In the genomic region with DNA sequence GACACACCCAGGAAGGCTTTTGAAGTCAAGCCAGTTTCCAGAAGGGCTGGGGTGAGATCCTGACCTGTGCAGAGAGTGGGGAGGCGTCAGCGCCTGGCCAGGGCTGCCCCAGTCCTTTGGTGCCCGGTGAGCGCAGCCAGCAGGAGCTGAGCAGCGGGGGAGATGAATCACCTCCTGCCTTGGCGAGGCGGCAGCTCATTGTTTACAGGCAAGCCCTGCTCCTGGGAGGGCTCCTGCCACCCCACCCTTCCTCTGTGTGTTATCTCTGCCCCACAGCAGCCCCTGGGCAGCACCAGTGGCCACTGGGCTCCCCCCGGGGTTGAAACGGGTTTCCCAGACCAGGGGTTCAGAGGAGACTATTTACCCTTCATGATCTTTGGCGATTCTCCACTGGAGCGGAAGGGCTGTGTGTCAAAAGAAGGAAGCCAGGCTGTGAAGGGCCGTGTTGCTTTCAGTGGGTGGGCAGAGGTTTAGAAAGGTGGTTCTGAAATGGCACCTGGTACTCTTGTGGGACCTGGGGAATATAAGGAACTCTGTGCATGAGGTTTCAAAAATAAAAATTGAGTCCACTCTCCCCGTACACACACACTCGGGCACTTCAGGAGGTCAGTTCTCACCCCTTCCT, we compare ENCODE assay signal across 1 cellular context.
TF ChIP-seq lines count a peak whose summit lies in the region.

No MANE protein-coding gene starts in this region.

TF ChIP-seq in HCT116, 20 proteins besides CTCF, POLR2A, EP300 and RAD21 (continued from another document):
- TF ChIP-seq, protein P1, sequence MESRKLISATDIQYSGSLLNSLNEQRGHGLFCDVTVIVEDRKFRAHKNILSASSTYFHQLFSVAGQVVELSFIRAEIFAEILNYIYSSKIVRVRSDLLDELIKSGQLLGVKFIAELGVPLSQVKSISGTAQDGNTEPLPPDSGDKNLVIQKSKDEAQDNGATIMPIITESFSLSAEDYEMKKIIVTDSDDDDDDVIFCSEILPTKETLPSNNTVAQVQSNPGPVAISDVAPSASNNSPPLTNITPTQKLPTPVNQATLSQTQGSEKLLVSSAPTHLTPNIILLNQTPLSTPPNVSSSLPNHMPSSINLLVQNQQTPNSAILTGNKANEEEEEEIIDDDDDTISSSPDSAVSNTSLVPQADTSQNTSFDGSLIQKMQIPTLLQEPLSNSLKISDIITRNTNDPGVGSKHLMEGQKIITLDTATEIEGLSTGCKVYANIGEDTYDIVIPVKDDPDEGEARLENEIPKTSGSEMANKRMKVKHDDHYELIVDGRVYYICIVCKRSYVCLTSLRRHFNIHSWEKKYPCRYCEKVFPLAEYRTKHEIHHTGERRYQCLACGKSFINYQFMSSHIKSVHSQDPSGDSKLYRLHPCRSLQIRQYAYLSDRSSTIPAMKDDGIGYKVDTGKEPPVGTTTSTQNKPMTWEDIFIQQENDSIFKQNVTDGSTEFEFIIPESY (IDR thresholded peaks at IDR 0.05; ENCODE audit: extremely low read depth, insufficient replicate concordance, low read length), result peak; percentile 79
